Comparison of ENCODE assay signal across 13 cellular contexts in the genomic region with DNA sequence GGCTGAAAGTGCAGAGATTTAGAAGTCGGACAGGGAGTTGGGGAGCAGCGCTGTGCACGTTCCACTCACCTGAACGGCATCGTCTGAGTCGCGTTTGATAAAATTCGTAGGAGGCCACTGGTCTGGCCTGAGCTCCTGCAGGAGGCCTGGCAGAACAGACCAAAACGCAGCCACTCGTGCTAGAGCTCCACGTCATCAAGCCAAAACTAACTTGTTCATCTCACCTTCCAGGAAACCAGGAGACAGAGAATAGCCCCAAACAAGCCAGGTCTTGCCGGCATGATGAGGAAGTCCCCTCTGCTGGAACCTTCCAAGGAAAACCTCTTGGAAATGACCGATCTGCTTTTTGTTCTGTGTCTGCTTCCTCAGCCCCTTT.
"Had no signal": no experiment of that assay in that cellular context is flagged by ENCODE, and none has a peak within 500 bp of the region (broad histone marks: within the 10 kb centered on the region; RNA-seq: fewer than 3 reads in every experiment).

No MANE protein-coding gene starts in this region.

- H3K9me3 ChIP-seq: ascending aorta, transverse colon had no signal

- H3K27ac ChIP-seq: ascending aorta, cardiac muscle cell, transverse colon had no signal

- H3K4me3 ChIP-seq: ascending aorta, cardiac muscle cell, transverse colon had no signal

- H3K27me3 ChIP-seq: ascending aorta, cardiac muscle cell, transverse colon had no signal

- H3K36me3 ChIP-seq: ascending aorta, cardiac muscle cell, transverse colon had no signal

- DNase-seq: activated CD4-positive, alpha-beta T cell treated with anti-CD3 and anti-CD28 coated beads for 48 hours; activated naive CD4-positive, alpha-beta T cell treated with anti-CD3 and anti-CD28 coated beads, Interleukin-2, amount 10 ng/mL, durations not matched to agents 7 days and 5 days; head of caudate nucleus; mesendoderm; natural killer cell; nucleus accumbens; posterior cingulate gyrus; retina; stimulated activated CD4-positive, alpha-beta T cell treated with anti-CD3 and anti-CD28 coated beads, Interleukin-4, amount 100 ng/mL, for 24 hours; stimulated activated naive CD4-positive, alpha-beta T cell had no signal

- H3K4me1 ChIP-seq: ascending aorta had no signal
